1 cellular context compared by ENCODE assay signal in the genomic region with DNA sequence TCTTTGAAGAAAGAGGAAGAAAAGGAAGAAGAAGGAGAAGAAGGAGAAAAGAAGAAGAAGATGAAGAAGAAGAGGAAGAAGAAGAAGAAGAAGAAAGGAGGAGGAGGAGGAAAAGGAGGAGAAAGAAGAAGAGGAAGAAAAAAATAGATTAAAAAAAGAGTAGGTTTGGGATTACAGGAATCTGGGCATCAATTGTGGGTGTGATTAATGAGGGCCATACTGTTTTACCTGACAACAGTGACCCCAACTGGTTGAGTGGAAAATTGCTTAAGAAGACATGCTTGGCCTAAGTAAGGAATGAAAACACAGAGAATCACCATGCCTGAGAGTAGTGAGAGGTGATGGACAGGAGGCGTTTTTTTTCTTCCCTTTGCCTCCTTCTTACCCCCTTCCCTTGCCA.
A peak's percentile ranks its signal among the peaks of the same experiment; 100 is the strongest.
TF ChIP-seq lines count a peak whose summit lies in the region.

No MANE protein-coding gene starts in this region.

TF ChIP-seq in K562, 482 proteins besides CTCF, POLR2A, EP300 and RAD21 (continued from another document):
- no peak for TF ChIP-seq RFX1 (IDR thresholded peaks at IDR 0.05)
- no peak for TF ChIP-seq NONO (IDR thresholded peaks at IDR 0.05; ENCODE audit: low read depth in 2 of 2, low read length in 1 of 2)
- TF ChIP-seq TSC22D4 (tag; IDR thresholded peaks at IDR 0.05) = no peak
- no peak for TF ChIP-seq SREBF1 (IDR thresholded peaks at IDR 0.05; ENCODE audit: borderline replicate concordance, low read depth, low read length)
- TF ChIP-seq DEAF1 (CRISPR knock-in tag; IDR thresholded peaks at IDR 0.05) = peak; percentile 15; the same call in 1 of the 2 replicates
- TF ChIP-seq EP400 (IDR thresholded peaks at IDR 0.05) = no peak
- TF ChIP-seq, protein P1, sequence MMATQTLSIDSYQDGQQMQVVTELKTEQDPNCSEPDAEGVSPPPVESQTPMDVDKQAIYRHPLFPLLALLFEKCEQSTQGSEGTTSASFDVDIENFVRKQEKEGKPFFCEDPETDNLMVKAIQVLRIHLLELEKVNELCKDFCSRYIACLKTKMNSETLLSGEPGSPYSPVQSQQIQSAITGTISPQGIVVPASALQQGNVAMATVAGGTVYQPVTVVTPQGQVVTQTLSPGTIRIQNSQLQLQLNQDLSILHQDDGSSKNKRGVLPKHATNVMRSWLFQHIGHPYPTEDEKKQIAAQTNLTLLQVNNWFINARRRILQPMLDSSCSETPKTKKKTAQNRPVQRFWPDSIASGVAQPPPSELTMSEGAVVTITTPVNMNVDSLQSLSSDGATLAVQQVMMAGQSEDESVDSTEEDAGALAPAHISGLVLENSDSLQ (IDR thresholded peaks at IDR 0.05) = peak; percentile 70
- no peak for TF ChIP-seq RBM22 (IDR thresholded peaks at IDR 0.05; ENCODE audit: low read depth, low read length, poor library complexity, severe bottlenecking)
- TF ChIP-seq RFX5 (IDR thresholded peaks at IDR 0.05; ENCODE audit: low read depth, low read length) = no peak
- TF ChIP-seq BCOR (IDR thresholded peaks at IDR 0.05) = no peak
